17 cellular contexts compared by ENCODE assay signal in genomic region chr10:102509387-102509786, GRCh38. TPM values are rescaled to one million over a fixed set of nuclear protein-coding genes. Genes with fewer than 3 reads are reported as not detected.
DNase-seq lines count a peak whose midpoint lies in the region; ATAC-seq, FAIRE-seq and TF ChIP-seq lines count a peak whose summit lies in the region.
"Had no signal": no experiment of that assay in that cellular context is flagged by ENCODE, and none has a peak within 500 bp of the region (broad histone marks: within the 10 kb centered on the region; RNA-seq: fewer than 3 reads in every experiment).

No MANE protein-coding gene starts in this region.

- H3K9me3 Mint-ChIP-seq in T-helper 2 cell treated with Interferon-gamma antibody and Interleukin-4, amounts not matched to agents 5 μg/mL and 100 μg/mL, for 36 hours: no peaks in the 10 kb centered on the region
- H3K9me3 Mint-ChIP-seq in osteocyte (ENCODE audit: unreplicated experiment): no peaks in the 10 kb centered on the region
- H3K9me3 Mint-ChIP-seq: activated T-cell treated with anti-CD3 and anti-CD28 coated beads, Interleukin-2, amount 50 U/mL, for 4 hours had no signal

- H3K4me3 ChIP-seq in PC-3 (ENCODE audit: low read length) (no peak overlapping the region), esophagus squamous epithelium (no peak overlapping the region), suprapubic skin (no peak overlapping the region)
- H3K4me3 ChIP-seq: A549, transverse colon had no signal

- CTCF ChIA-PET in PC-3 (lab: Charles Lee): interaction anchor here (0.9 to 1.0 kb wide), 2 partner anchors 74 to 87 kb away, joined by 3 to 7 read pairs; no protein-coding TSS in a partner anchor

- no peak overlapping the region for H2AFZ ChIP-seq in PC-3 (ENCODE audit: low read length)

- no peaks in the 10 kb centered on the region for H3F3A ChIP-seq in PC-3 (ENCODE audit: low read length, unreplicated experiment)

- H3K9me3 ChIP-seq in PC-3 (ENCODE audit: low read length) (no peaks in the 10 kb centered on the region), esophagus squamous epithelium (no peaks in the 10 kb centered on the region), suprapubic skin (no peaks in the 10 kb centered on the region)
- H3K9me3 ChIP-seq: A549, transverse colon had no signal

- H3K27ac ChIP-seq in PC-3 (ENCODE audit: low read length): peak overlapping the region; percentile 44
- H3K27ac ChIP-seq in esophagus squamous epithelium: peak overlapping the region; percentile 38 to 77 (median 62)
- peak overlapping the region; percentile 14 for H3K27ac ChIP-seq in suprapubic skin
- H3K27ac ChIP-seq: A549, transverse colon had no signal

- peak overlapping the region; percentile 4 for H3K27ac Mint-ChIP-seq in T-helper 2 cell treated with Interferon-gamma antibody and Interleukin-4, amounts not matched to agents 5 μg/mL and 100 μg/mL, for 36 hours
- no peak overlapping the region for H3K27ac Mint-ChIP-seq in osteocyte (ENCODE audit: unreplicated experiment)

- H3K9ac ChIP-seq in PC-3 (ENCODE audit: low read length): no peak overlapping the region

- H3K79me2 ChIP-seq in PC-3 (ENCODE audit: low read length): peaks cover 39% of the 10 kb centered on the region

- H3K4me2 ChIP-seq in PC-3 (ENCODE audit: low read length): peak overlapping the region; percentile 40
- H3K4me2 ChIP-seq: A549 had no signal

- no peak for DNase-seq in T-helper 2 cell treated with Interferon-gamma antibody and Interleukin-4, amounts not matched to agents 5 μg/mL and 100 μg/mL, for 36 hours (ENCODE audit: low spot score)
- no peak for DNase-seq in T-helper 2 cell
- peak; percentile 73 for DNase-seq in PC-3
- no peak for DNase-seq in esophagus squamous epithelium (lab: John Stamatoyannopoulos, UW)
- no peak for DNase-seq in suprapubic skin (ENCODE audit: low spot score in 2 of 2)
- DNase-seq in urothelium cell line (ENCODE audit: low spot score): no peak
- DNase-seq in osteocyte (ENCODE audit: extremely low spot score, unreplicated experiment): no peak
- DNase-seq: activated T-cell treated with anti-CD3 and anti-CD28 coated beads, Interleukin-2, amount 50 U/mL, for 4 hours; GDM1; KBM-7; NCI-H524 treated with DMSO at 0.1 percent for 48 hours; retina; transverse colon had no signal

- H3K36me3 ChIP-seq in PC-3 (ENCODE audit: low read depth, low read length): no peaks in the 10 kb centered on the region; the same call in 1 of the 2 replicates
- peaks cover 0 to 59% (median 12%) of the 10 kb centered on the region in 3 donors for H3K36me3 ChIP-seq in esophagus squamous epithelium
- H3K36me3 ChIP-seq in suprapubic skin: peaks cover 52% of the 10 kb centered on the region

- TF ChIP-seq EP300 in suprapubic skin (IDR thresholded peaks at IDR 0.05): no peak

- BruUV-seq in PC-3 (replicated peaks; lab: Mats Ljungman, UMichigan): no TSS peak

- no peaks in the 10 kb centered on the region for H3K9me2 ChIP-seq in PC-3 (replicated peaks; ENCODE audit: low read length)

- no peaks in the 10 kb centered on the region for H3K27me3 Mint-ChIP-seq in T-helper 2 cell treated with Interferon-gamma antibody and Interleukin-4, amounts not matched to agents 5 μg/mL and 100 μg/mL, for 36 hours (ENCODE audit: low read depth)
- H3K27me3 Mint-ChIP-seq in osteocyte (ENCODE audit: unreplicated experiment): no peaks in the 10 kb centered on the region

- H3K4me1 ChIP-seq in PC-3 (ENCODE audit: insufficient read depth, low read length) (peaks cover 35% of the 10 kb centered on the region), esophagus squamous epithelium (peaks cover 21 to 71% (median 41%) of the 10 kb centered on the region in 3 donors), suprapubic skin (peaks cover 56% of the 10 kb centered on the region)

- no peaks in the 10 kb centered on the region for H3K27me3 ChIP-seq in PC-3 (ENCODE audit: low read length)
- H3K27me3 ChIP-seq in esophagus squamous epithelium: no peaks in the 10 kb centered on the region
- no peaks in the 10 kb centered on the region for H3K27me3 ChIP-seq in suprapubic skin
- H3K27me3 ChIP-seq: transverse colon had no signal

- no peak overlapping the region for H3K4me3 Mint-ChIP-seq in T-helper 2 cell treated with Interferon-gamma antibody and Interleukin-4, amounts not matched to agents 5 μg/mL and 100 μg/mL, for 36 hours
- no peak overlapping the region for H3K4me3 Mint-ChIP-seq in osteocyte (ENCODE audit: unreplicated experiment)
- H3K4me3 Mint-ChIP-seq: activated T-cell treated with anti-CD3 and anti-CD28 coated beads, Interleukin-2, amount 50 U/mL, for 4 hours had no signal

- WGBS in esophagus squamous epithelium, 2 donors: 25 to 38% methylated on average over 2 of the region's 2 CpGs
- 41% methylated on average over 2 of the region's 2 CpGs for WGBS in suprapubic skin

- peaks cover 31% of the 10 kb centered on the region for H3K4me1 Mint-ChIP-seq in T-helper 2 cell treated with Interferon-gamma antibody and Interleukin-4, amounts not matched to agents 5 μg/mL and 100 μg/mL, for 36 hours (ENCODE audit: low read depth)
- peaks cover 19% of the 10 kb centered on the region for H3K4me1 Mint-ChIP-seq in osteocyte (ENCODE audit: unreplicated experiment)

- POLR2A ChIA-PET in PC-3 (lab: Charles Lee; ENCODE audit: unreplicated experiment): interaction anchor here (0.7 kb wide), 1 partner anchor 102 kb away, joined by 5 read pairs; no protein-coding TSS in a partner anchor

- peaks cover 34% of the 10 kb centered on the region for H3K36me3 Mint-ChIP-seq in T-helper 2 cell treated with Interferon-gamma antibody and Interleukin-4, amounts not matched to agents 5 μg/mL and 100 μg/mL, for 36 hours (ENCODE audit: low read depth)
- peaks cover 21% of the 10 kb centered on the region for H3K36me3 Mint-ChIP-seq in osteocyte (ENCODE audit: unreplicated experiment)

- FAIRE-seq in urothelium cell line (lab: Jason Lieb, UNC): no peak
- FAIRE-seq: A549, H54 had no signal

- ATAC-seq in PC-3 (peak; percentile 91), GM19452 (IDR thresholded peaks at IDR 0.05; ENCODE audit: unreplicated experiment) (no peak)
- ATAC-seq: A549; activated T-cell treated with anti-CD3 and anti-CD28 coated beads, Interleukin-2, amount 50 U/mL, for 4 hours had no signal

- TF ChIP-seq POLR2A in esophagus squamous epithelium (IDR thresholded peaks at IDR 0.05) (no peak), suprapubic skin (IDR thresholded peaks at IDR 0.05) (no peak)

- TF ChIP-seq CTCF in PC-3 (conservative IDR thresholded peaks at IDR 0.05; ENCODE audit: low read depth, low read length) (no peak), esophagus squamous epithelium (IDR thresholded peaks at IDR 0.05) (no peak), suprapubic skin (IDR thresholded peaks at IDR 0.05) (no peak), osteocyte (IDR thresholded peaks at IDR 0.05) (no peak)

- peaks cover 6% of the 10 kb centered on the region; the same call in 1 of the 2 replicates for H4K20me1 ChIP-seq in PC-3 (ENCODE audit: low read length)

- intact Hi-C loops in PC-3 (cut with micrococcal nuclease) (no loop called here), esophagus squamous epithelium (cut with DNase I) (no loop called here)

RNA-seq across cellular contexts. Expression of gene SUFU, which starts 5.6 kb away (rescaled TPM):
- total RNA-seq in PC-3 (2014; rRNA removed) (2.7 and 4.4 TPM in 2 replicates), esophagus squamous epithelium (1 to 10 TPM; 5.0 to 8.9 (median 6.8) TPM), suprapubic skin (10 to 100 TPM; 15.3 to 22.7 (median 18.9) TPM), osteocyte (16.4 and 16.9 TPM in 2 replicates)

RNA-seq across cellular contexts. Expression of gene ACTR1A, which starts 6.9 kb away (rescaled TPM):
- total RNA-seq in PC-3 (2014; rRNA removed) (69.9 and 72.7 TPM in 2 replicates), esophagus squamous epithelium (10 to 100 TPM; 68.0 to 85.6 (median 82.3) TPM), suprapubic skin (100 to 1,000 TPM in 3 of 4 donors, 10 to 100 TPM in 1; 71.5 to 108 (median 105) TPM), osteocyte (120 and 123 TPM in 2 replicates)

RNA-seq across cellular contexts. Expression of gene C10orf95, which starts 58.0 kb away (rescaled TPM):
- total RNA-seq in PC-3 (2014; rRNA removed) (1.6 and 1.9 TPM in 2 replicates), esophagus squamous epithelium (1 to 10 TPM in 2 of 4 donors, under 1 TPM in 1, not detected in 1; 0.23 to 1.9 (median 1.1) TPM), suprapubic skin (1 to 10 TPM; 1.4 to 7.1 (median 5.4) TPM), osteocyte (not detected in 2 replicates)
- total RNA-seq: chondrocyte had no signal
